Comparison of ENCODE assay signal across 1 cellular context in the genomic region with DNA sequence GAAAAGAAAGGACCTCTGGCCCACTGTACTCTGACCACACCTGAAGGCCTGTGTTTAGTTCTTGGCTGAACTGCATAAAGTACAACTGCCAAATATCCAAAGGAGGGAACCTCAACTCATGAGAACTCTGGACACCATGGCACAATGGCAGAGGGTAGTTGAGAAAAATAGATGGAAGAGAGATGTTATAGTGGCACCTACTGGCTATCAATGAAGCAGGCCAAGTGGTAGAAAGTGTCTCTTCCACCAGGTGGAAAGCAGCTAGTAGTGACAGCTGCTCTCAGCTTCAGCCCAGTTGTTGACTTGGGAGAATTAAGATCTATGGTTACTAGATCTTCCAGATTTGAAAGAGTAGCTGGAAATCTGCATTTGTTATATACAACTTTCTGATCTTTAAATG.
TF ChIP-seq lines count a peak whose summit lies in the region.

No MANE protein-coding gene starts in this region.

TF ChIP-seq in SK-N-SH treated with all-trans-retinoic acid at 6 μM for 48 hours, 23 proteins besides CTCF, POLR2A, EP300 and RAD21 (continued from another document):
- TF ChIP-seq PATZ1 (CRISPR knock-in tag; IDR thresholded peaks at IDR 0.05; ENCODE audit: borderline replicate concordance) (no peak), BACH2 (CRISPR knock-in tag; IDR thresholded peaks at IDR 0.05; ENCODE audit: borderline replicate concordance) (no peak), ZC3H10 (CRISPR knock-in tag; IDR thresholded peaks at IDR 0.05) (no peak), ZNF70 (CRISPR knock-in tag; IDR thresholded peaks at IDR 0.05) (no peak), ESRRG (CRISPR knock-in tag; IDR thresholded peaks at IDR 0.05) (no peak), RARB (CRISPR knock-in tag; IDR thresholded peaks at IDR 0.05) (no peak), ZNF8 (CRISPR knock-in tag; IDR thresholded peaks at IDR 0.05) (no peak), PPARA (CRISPR knock-in tag; IDR thresholded peaks at IDR 0.05; ENCODE audit: borderline replicate concordance) (no peak), SNAI2 (CRISPR knock-in tag; IDR thresholded peaks at IDR 0.05) (no peak)
